1 cellular context compared by ENCODE assay signal in genomic region chr1:46181343-46182260, GRCh38.
TF ChIP-seq lines count a peak whose summit lies in the region.

No MANE protein-coding gene starts in this region.

TF ChIP-seq in K562, 482 proteins besides CTCF, POLR2A, EP300 and RAD21:
- TF ChIP-seq HNRNPUL1 (IDR thresholded peaks at IDR 0.05; ENCODE audit: low read length) (no peak), GATA2 (CRISPR knock-in tag; IDR thresholded peaks at IDR 0.05) (peak; percentile 38; the same call in 1 of the 2 replicates), ZKSCAN8 (CRISPR knock-in tag; IDR thresholded peaks at IDR 0.05) (no peak), ZC3H4 (CRISPR knock-in tag; IDR thresholded peaks at IDR 0.05; ENCODE audit: borderline replicate concordance) (no peak), MCM2 (IDR thresholded peaks at IDR 0.05; ENCODE audit: low read depth) (no peak), PTRF (tag; IDR thresholded peaks at IDR 0.05) (no peak)
TF ChIP-seq in K562: peak in this region for 1.
